ENCODE assay signal across 9 cellular contexts in genomic region chr12:107992870-107993451, GRCh38.
A peak's percentile ranks its signal among the peaks of the same experiment; 100 is the strongest.
DNase-seq lines count a peak whose midpoint lies in the region; ATAC-seq and TF ChIP-seq lines count a peak whose summit lies in the region.
"Had no signal": no experiment of that assay in that cellular context is flagged by ENCODE, and none has a peak within 500 bp of the region (broad histone marks: within the 10 kb centered on the region; RNA-seq: fewer than 3 reads in every experiment).

No MANE protein-coding gene starts in this region.

- H3K27ac Mint-ChIP-seq in activated T-cell treated with anti-CD3 and anti-CD28 coated beads, Interleukin-2, amount 50 U/mL, for 24 hours = no peak overlapping the region

- POLR2A ChIA-PET in HEK293 (lab: Yijun Ruan, JAX) = no interaction called here

- no peaks in the 10 kb centered on the region for H3K36me3 Mint-ChIP-seq in activated T-cell treated with anti-CD3 and anti-CD28 coated beads, Interleukin-2, amount 50 U/mL, for 24 hours (ENCODE audit: low read depth)

- no peak overlapping the region for H3K4me3 ChIP-seq in HEK293 (ENCODE audit: low read depth, low read length)
- H3K4me3 ChIP-seq in brain microvascular endothelial cell (ENCODE audit: low read depth, low read length) = no peak overlapping the region
- H3K4me3 ChIP-seq: SJSA1 had no signal

- no peak for ATAC-seq in HG03108 (IDR thresholded peaks at IDR 0.05; ENCODE audit: unreplicated experiment)

- no peaks in the 10 kb centered on the region for H3K27me3 ChIP-seq in brain microvascular endothelial cell (replicated peaks)

- H3K36me3 ChIP-seq in HEK293 (ENCODE audit: control insufficient read depth in 2 of 2, insufficient read depth in 1 of 2, low read length in 2 of 2) (no peaks in the 10 kb centered on the region), brain microvascular endothelial cell (replicated peaks) (no peaks in the 10 kb centered on the region)
- H3K36me3 ChIP-seq: SJSA1 had no signal

- no peaks in the 10 kb centered on the region for H3K9me3 ChIP-seq in HEK293 (ENCODE audit: control insufficient read depth, insufficient read depth, low read depth, low read length)
- H3K9me3 ChIP-seq: SJSA1 had no signal

- DNase-seq in DMS114 treated with DMSO at 0.1 percent for 48 hours (lab: John Stamatoyannopoulos, UW; ENCODE audit: unreplicated experiment) = peak; percentile 58
- DNase-seq in NCI-H460 (ENCODE audit: extremely low read depth, low read depth) = peak; percentile 40
- peak; percentile 40 for DNase-seq in brain microvascular endothelial cell
- DNase-seq in mucosa of gallbladder (ENCODE audit: low spot score) = peak; percentile 21
- DNase-seq in activated T-cell treated with anti-CD3 and anti-CD28 coated beads, Interleukin-2, amount 50 U/mL, for 24 hours = no peak
- no peak for DNase-seq in T1000 (lab: John Stamatoyannopoulos, UW)

- no peaks in the 10 kb centered on the region for H3K4me1 ChIP-seq in HEK293 (ENCODE audit: control insufficient read depth, insufficient read depth, low read length)
- H3K4me1 ChIP-seq: SJSA1 had no signal

- no peak overlapping the region for H3K27ac ChIP-seq in HEK293 (ENCODE audit: extremely low read depth, low read depth, low read length)
- H3K27ac ChIP-seq in brain microvascular endothelial cell = no peak overlapping the region
- H3K27ac ChIP-seq: SJSA1 had no signal

- peak; percentile 11; the same call in 1 of the 2 replicates for TF ChIP-seq CTCF in HEK293 (tag by site-specific recombination; IDR thresholded peaks at IDR 0.05)
- peak; percentile 52 for TF ChIP-seq CTCF in brain microvascular endothelial cell (IDR thresholded peaks at IDR 0.05; ENCODE audit: low read depth, low read length, missing control alignments)

- H3K4me1 Mint-ChIP-seq in activated T-cell treated with anti-CD3 and anti-CD28 coated beads, Interleukin-2, amount 50 U/mL, for 24 hours (ENCODE audit: low read depth) = no peaks in the 10 kb centered on the region

- CTCF ChIA-PET in HEK293 (lab: Yijun Ruan, JAX) = interaction anchor here (0.6 to 4.6 kb wide), 27 partner anchors 8 to 1162 kb away, joined by 3 to 21 read pairs (median 4); no protein-coding TSS in a partner anchor

- peaks cover 22% of the 10 kb centered on the region for H3K27me3 Mint-ChIP-seq in activated T-cell treated with anti-CD3 and anti-CD28 coated beads, Interleukin-2, amount 50 U/mL, for 24 hours

- no peak overlapping the region for H3K4me3 Mint-ChIP-seq in activated T-cell treated with anti-CD3 and anti-CD28 coated beads, Interleukin-2, amount 50 U/mL, for 24 hours

- in situ Hi-C loops in brain microvascular endothelial cell (cut with HindIII; ENCODE audit: low pct_ligation_motif_present, low sequenced_read_pairs) = no loop called here

- H3K9me3 Mint-ChIP-seq in activated T-cell treated with anti-CD3 and anti-CD28 coated beads, Interleukin-2, amount 50 U/mL, for 24 hours = no peaks in the 10 kb centered on the region

TF ChIP-seq in HEK293, 187 proteins besides CTCF, POLR2A, EP300 and RAD21:
- TF ChIP-seq ZNF280C (tag by site-specific recombination; IDR thresholded peaks at IDR 0.05) (no peak), ZNF239 (tag by site-specific recombination; IDR thresholded peaks at IDR 0.05) (no peak), TCF7L2 (IDR thresholded peaks at IDR 0.05; ENCODE audit: borderline replicate concordance, low read depth, low read length) (no peak), KLF16 (tag by site-specific recombination; IDR thresholded peaks at IDR 0.05) (no peak), REPIN1 (tag by site-specific recombination; IDR thresholded peaks at IDR 0.05; ENCODE audit: low read depth) (no peak), GLI4 (tag by site-specific recombination; IDR thresholded peaks at IDR 0.05) (no peak), AEBP2 (tag by site-specific recombination; IDR thresholded peaks at IDR 0.05; ENCODE audit: borderline replicate concordance) (no peak), ATF2 (tag by site-specific recombination; IDR thresholded peaks at IDR 0.05; ENCODE audit: low read depth) (no peak), ZNF544 (tag by site-specific recombination; IDR thresholded peaks at IDR 0.05) (no peak), ZNF658 (tag by site-specific recombination; IDR thresholded peaks at IDR 0.05) (no peak), ZSCAN16 (tag by site-specific recombination; IDR thresholded peaks at IDR 0.05) (no peak), ZNF768 (tag by site-specific recombination; IDR thresholded peaks at IDR 0.05) (no peak), ZNF37A (tag by site-specific recombination; IDR thresholded peaks at IDR 0.05) (no peak), ZNF843 (tag by site-specific recombination; IDR thresholded peaks at IDR 0.05) (no peak)

Comparison
In these comparisons a context has a peak if more than half of its experiments do, and no peak if none do; other contexts are left out.
1. DNase-seq: peak in DMS114 treated with DMSO at 0.1 percent for 48 hours (single experiment), NCI-H460 (single experiment), brain microvascular endothelial cell (single experiment) and mucosa of gallbladder (single experiment); none in activated T-cell treated with anti-CD3 and anti-CD28 coated beads, Interleukin-2, amount 50 U/mL, for 24 hours (single experiment) and T1000 (single experiment).